9 cellular contexts compared by ENCODE assay signal in genomic region chr9:107489144-107489673, GRCh38. TPM values are rescaled to one million over a fixed set of nuclear protein-coding genes. Genes with fewer than 3 reads are reported as not detected.
A peak's percentile ranks its signal among the peaks of the same experiment; 100 is the strongest.
DNase-seq lines count a peak whose midpoint lies in the region; ATAC-seq, FAIRE-seq and TF ChIP-seq lines count a peak whose summit lies in the region.
"Had no signal": no experiment of that assay in that cellular context is flagged by ENCODE, and none has a peak within 500 bp of the region (broad histone marks: within the 10 kb centered on the region; RNA-seq: fewer than 3 reads in every experiment).

No MANE protein-coding gene starts in this region.

- H3K36me3 ChIP-seq in Panc1 (ENCODE audit: control insufficient read depth, insufficient read depth, low read length) (no peaks in the 10 kb centered on the region; the same call in 1 of the 2 replicates), esophagus squamous epithelium (peaks cover 0 to 37% (median 24%) of the 10 kb centered on the region in 3 donors), pancreas (no peaks in the 10 kb centered on the region)

- TF ChIP-seq POLR2A in esophagus squamous epithelium (IDR thresholded peaks at IDR 0.05): no peak

- no peaks in the 10 kb centered on the region for H3K9me3 ChIP-seq in Panc1 (ENCODE audit: control insufficient read depth, insufficient read depth, low read depth, low read length)
- H3K9me3 ChIP-seq in esophagus squamous epithelium: no peaks in the 10 kb centered on the region
- H3K9me3 ChIP-seq in pancreas: no peaks in the 10 kb centered on the region

- no peak for FAIRE-seq in pancreas (lab: Jason Lieb, UNC)
- FAIRE-seq: A204.1 had no signal

- intact Hi-C loops in Panc1 (cut with micrococcal nuclease; ENCODE audit: unreplicated experiment) (loop anchor here (10.0 kb wide), 1 partner anchor 64 kb away; no protein-coding TSS in a partner anchor), esophagus squamous epithelium (cut with DNase I) (loop anchor here (5.0 to 10.0 kb wide), 2 partner anchors 148 to 786 kb away; no protein-coding TSS in a partner anchor), pancreas (cut with DNase I) (loop anchor here in 1 of 3 donors (5.0 kb wide), 1 partner anchor 783 kb away; no protein-coding TSS in a partner anchor)

- 0 to 1% methylated on average over 2 to 14 of the region's 46 CpGs for WGBS in esophagus squamous epithelium, 2 donors
- WGBS in pancreas, 2 donors: 0% methylated on average over 43 to 45 of the region's 46 CpGs

- H3K4me3 ChIP-seq in Panc1 (ENCODE audit: low read depth in 2 of 2, low read length in 2 of 2) (peak overlapping the region; percentile 45 to 65), esophagus squamous epithelium (peak overlapping the region; percentile 78 to 98 (median 90)), pancreas (peak overlapping the region; percentile 55 to 65 (median 56))

- H3K27me3 ChIP-seq in Panc1 (ENCODE audit: control insufficient read depth, insufficient read depth, low read length): no peaks in the 10 kb centered on the region
- H3K27me3 ChIP-seq in esophagus squamous epithelium: peaks cover 0 to 18% (median 0%) of the 10 kb centered on the region in 4 donors
- H3K27me3 ChIP-seq in pancreas: peaks cover 0 to 6% (median 0%) of the 10 kb centered on the region in 4 donors

- in situ Hi-C loops in Panc1 (cut with HindIII; ENCODE audit: low pct_unique_long_range_greater_than_20kb, low sequenced_read_pairs): no loop called here

- POLR2A ChIA-PET in Panc1 (lab: Charles Lee): interaction anchor here (0.7 kb wide), 1 partner anchor 1194 kb away, joined by 4 read pairs; no protein-coding TSS in a partner anchor

- peak; percentile 30 for ATAC-seq in HG02588 (IDR thresholded peaks at IDR 0.05; ENCODE audit: unreplicated experiment)
- ATAC-seq in Panc1: peak; percentile 35
- peak; percentile 28 to 62 (median 46) for ATAC-seq in pancreas
- no peak for ATAC-seq in HG03108 (IDR thresholded peaks at IDR 0.05; ENCODE audit: unreplicated experiment)

- peak; percentile 78 for DNase-seq in DMS53 (lab: John Stamatoyannopoulos, UW)
- DNase-seq in DMS53 treated with DMSO at 0.1 percent for 48 hours (lab: John Stamatoyannopoulos, UW; ENCODE audit: unreplicated experiment): no peak
- DNase-seq in Panc1 (ENCODE audit: low read depth, low spot score): no peak
- DNase-seq in esophagus squamous epithelium (lab: John Stamatoyannopoulos, UW): no peak
- DNase-seq in pancreas: peak in 1 of 6 donors; percentile 83
- no peak for DNase-seq in OCI-M2 (lab: John Stamatoyannopoulos, UW; ENCODE audit: unreplicated experiment)

- no peak for TF ChIP-seq CTCF in Panc1 (IDR thresholded peaks at IDR 0.05)
- TF ChIP-seq CTCF in esophagus squamous epithelium (IDR thresholded peaks at IDR 0.05): no peak
- TF ChIP-seq CTCF in pancreas (IDR thresholded peaks at IDR 0.05): no peak

- CTCF ChIA-PET in Panc1 (lab: Charles Lee): no interaction called here

- BruUV-seq in Panc1 (replicated peaks; lab: Mats Ljungman, UMichigan): no TSS peak

- no peak overlapping the region for H3K27ac ChIP-seq in Panc1 (ENCODE audit: low read length)
- peak overlapping the region; percentile 98 to 99 (median 98) for H3K27ac ChIP-seq in esophagus squamous epithelium
- H3K27ac ChIP-seq in pancreas: peak overlapping the region in 3 of 4 donors; percentile 49 to 70 (median 66)

- H3K4me1 ChIP-seq in Panc1 (ENCODE audit: control insufficient read depth, insufficient read depth, low read length) (no peaks in the 10 kb centered on the region; the same call in 1 of the 2 replicates), esophagus squamous epithelium (peaks cover 7 to 68% (median 14%) of the 10 kb centered on the region in 3 donors), pancreas (peaks cover 9 to 14% (median 12%) of the 10 kb centered on the region in 3 donors)

RNA-seq across cellular contexts. Expression of gene KLF4, which starts 0.4 kb away (rescaled TPM):
- total RNA-seq in Panc1 (2021; ENCODE audit: unreplicated experiment) (5.2 TPM), esophagus squamous epithelium (100 to 1,000 TPM in 2 of 4 donors, 10 to 100 TPM in 2; 72.0 to 157 (median 106) TPM), pancreas (1 to 10 TPM; 3.2 to 9.9 (median 5.6) TPM)
- 2.9 TPM for polyA plus RNA-seq in Panc1 (2012; ENCODE audit: insufficient read length)
- polyA plus RNA-seq in pancreas: 1 to 10 TPM; 5.5 to 8.0 TPM

Comparison
In these comparisons a context has a peak if more than half of its experiments do, and no peak if none do; other contexts are left out.
1. RNA of gene KLF4, which starts 0.4 kb away (total RNA-seq): 72.0 to 157 TPM in esophagus squamous epithelium; 3.2 to 9.9 TPM in pancreas and 5.2 TPM in Panc1 (single experiment); every median in the first group is over 4 times any median in the second.
2. Peak in every context shown above with its lines, with median percentiles within 50 percentile points of each other: H3K4me3 ChIP-seq.